In genomic region chr9:120916573-120916972, GRCh38 we compare ENCODE assay signal across 8 cellular contexts. TPM values are rescaled to one million over a fixed set of nuclear protein-coding genes. Genes with fewer than 3 reads are reported as not detected.
DNase-seq lines count a peak whose midpoint lies in the region; TF ChIP-seq lines count a peak whose summit lies in the region.

No MANE protein-coding gene starts in this region.

- H3K4me3 ChIP-seq in A673 (ENCODE audit: low read depth, low read length, poor library complexity, severe bottlenecking) (no peak overlapping the region), Loucy (ENCODE audit: low read length, poor library complexity, severe bottlenecking) (peak overlapping the region; percentile 4), choroid plexus epithelial cell (ENCODE audit: low read depth, low read length) (no peak overlapping the region)

- no peaks in the 10 kb centered on the region for H3K9me3 ChIP-seq in A673 (ENCODE audit: low read depth, low read length, poor library complexity, severe bottlenecking)
- H3K9me3 ChIP-seq in Loucy (ENCODE audit: insufficient read depth, low read depth, low read length) = no peaks in the 10 kb centered on the region

- H2AFZ ChIP-seq in Loucy (ENCODE audit: low read length) = no peak overlapping the region

- H3K9me2 ChIP-seq in Loucy (replicated peaks; ENCODE audit: low read depth, low read length) = no peaks in the 10 kb centered on the region

- no peaks in the 10 kb centered on the region for H3F3A ChIP-seq in Loucy (ENCODE audit: low read depth)

- H3K4me2 ChIP-seq in Loucy (ENCODE audit: low read depth, low read length, poor library complexity, severe bottlenecking) = peak overlapping the region; percentile 56

- peak overlapping the region; percentile 30 for H3K9ac ChIP-seq in Loucy (ENCODE audit: low read depth, low read length, poor library complexity, severe bottlenecking)

- H3K4me1 ChIP-seq in A673 (ENCODE audit: insufficient read depth, low read length, poor library complexity, severe bottlenecking) = peaks cover 18% of the 10 kb centered on the region
- H3K4me1 ChIP-seq in Loucy (ENCODE audit: insufficient read depth, low read length, poor library complexity, severe bottlenecking) = peaks cover 40% of the 10 kb centered on the region

- CTCF ChIA-PET in A673 (lab: Charles Lee) = interaction anchor here (0.7 kb wide), 1 partner anchor 139 kb away, joined by 5 read pairs; no protein-coding TSS in a partner anchor

- H3K79me2 ChIP-seq in Loucy (ENCODE audit: insufficient read depth, low read length) = no peaks in the 10 kb centered on the region

- H3K27me3 ChIP-seq in A673 (replicated peaks; ENCODE audit: insufficient read depth, low read depth, low read length, poor library complexity) (no peaks in the 10 kb centered on the region), Loucy (ENCODE audit: insufficient read depth, low read length, poor library complexity, severe bottlenecking) (no peaks in the 10 kb centered on the region)

- intact Hi-C loops in A673 (cut with micrococcal nuclease; ENCODE audit: unreplicated experiment) = no loop called here

- no peaks in the 10 kb centered on the region for H4K20me1 ChIP-seq in Loucy (ENCODE audit: insufficient read depth, low read length, poor library complexity, severe bottlenecking)

- POLR2A ChIA-PET in A673 (lab: Charles Lee; ENCODE audit: low non-redundant PET) = interaction anchor here (0.7 kb wide), 1 partner anchor 10 kb away, joined by 3 read pairs; the partner anchor contains the start of gene TRAF1

- DNase-seq in A673 (ENCODE audit: low spot score) (peak; percentile 46), choroid plexus epithelial cell (ENCODE audit: low read depth) (peak; percentile 78), midbrain (lab: John Stamatoyannopoulos, UW) (peak; percentile 75), NCI-H2227 (lab: John Stamatoyannopoulos, UW; ENCODE audit: unreplicated experiment) (no peak), dermis blood vessel endothelial cell (no peak)
- DNase-seq in stimulated activated CD4-positive, alpha-beta T cell treated with anti-CD3 and anti-CD28 coated beads, Interleukin-15, amount 100 ng/mL, for 24 hours = no peak
- no peak for DNase-seq in stimulated activated CD4-positive, alpha-beta T cell treated with anti-CD3 and anti-CD28 coated beads, Interleukin-4, amount 100 ng/mL, for 24 hours

- H3K36me3 ChIP-seq in A673 (ENCODE audit: insufficient read depth, low read length, poor library complexity, severe bottlenecking) (no peaks in the 10 kb centered on the region), Loucy (ENCODE audit: insufficient read depth, low read length) (no peaks in the 10 kb centered on the region)

- no TSS peak for BruUV-seq in A673 (replicated peaks; lab: Mats Ljungman, UMichigan)

- H3K27ac ChIP-seq in A673 (ENCODE audit: low read depth, low read length, poor library complexity, severe bottlenecking) = no peak overlapping the region

- TF ChIP-seq CTCF in A673 (conservative IDR thresholded peaks at IDR 0.05; ENCODE audit: low read depth, low read length) = peak; percentile 21; the same call in 1 of the 2 replicates
- no peak for TF ChIP-seq CTCF in Loucy (conservative IDR thresholded peaks at IDR 0.05; ENCODE audit: low read length)
- TF ChIP-seq CTCF in choroid plexus epithelial cell (conservative IDR thresholded peaks at IDR 0.05; ENCODE audit: low read depth, low read length) = peak; percentile 53

RNA-seq across cellular contexts. Expression of gene TRAF1, which starts 10.0 kb away (rescaled TPM):
- total RNA-seq in A673 (2021) (0.73 and 0.85 TPM in 2 replicates), dermis blood vessel endothelial cell (1.1 and 4.4 TPM in 2 replicates)

RNA-seq across cellular contexts. Expression of gene PHF19, which starts 39.6 kb away (rescaled TPM):
- 75.7 and 77.4 TPM in 2 replicates for total RNA-seq in A673 (2021)
- total RNA-seq in dermis blood vessel endothelial cell = 20.4 and 81.7 TPM in 2 replicates

Comparison
In these comparisons a context has a peak if more than half of its experiments do, and no peak if none do; other contexts are left out.
1. DNase-seq: peak in A673 (single experiment), choroid plexus epithelial cell (single experiment) and midbrain (single experiment); none in stimulated activated CD4-positive, alpha-beta T cell treated with anti-CD3 and anti-CD28 coated beads, Interleukin-15, amount 100 ng/mL, for 24 hours (single experiment), stimulated activated CD4-positive, alpha-beta T cell treated with anti-CD3 and anti-CD28 coated beads, Interleukin-4, amount 100 ng/mL, for 24 hours (single experiment), NCI-H2227 (single experiment) and dermis blood vessel endothelial cell (single experiment).